19 cellular contexts compared by ENCODE assay signal in genomic region chr7:86748843-86749720, GRCh38.
DNase-seq lines count a peak whose midpoint lies in the region; ATAC-seq and TF ChIP-seq lines count a peak whose summit lies in the region.
"Had no signal": no experiment of that assay in that cellular context is flagged by ENCODE, and none has a peak within 500 bp of the region (broad histone marks: within the 10 kb centered on the region; RNA-seq: fewer than 3 reads in every experiment).

No MANE protein-coding gene starts in this region.

- DNase-seq in Right ventricle myocardium superior (no peak), cardiac septum (ENCODE audit: low spot score) (no peak), sciatic nerve (ENCODE audit: low spot score) (no peak), hepatic stellate cell (ENCODE audit: low spot score) (no peak), natural killer cell (no peak)
- no peak for DNase-seq in activated T-helper 1 cell treated with anti-CD3 and anti-CD28 coated beads, Interleukin-12 subunit alpha, Interleukin-12 subunit beta, Interleukin-2, Interleukin-4 antibody, amounts not matched to agents 30 ng/mL and 10 ng/mL and 1 ng/mL, durations not matched to agents 14 hours and 24 hours and 36 hours (ENCODE audit: low spot score)
- DNase-seq: 8988T; activated CD4-positive, alpha-beta memory T cell treated with anti-CD3 and anti-CD28 coated beads for 36 hours; activated naive CD8-positive, alpha-beta T cell treated with anti-CD3 and anti-CD28 coated beads for 36 hours; activated T-cell treated with anti-CD3 and anti-CD28 coated beads, Interleukin-2, amount 50 U/mL, for 48 hours; DMS53; esophagus squamous epithelium; hippocampal formation; NCI-H1092; Peyer's patch; stimulated activated naive CD8-positive, alpha-beta T cell treated with anti-CD3 and anti-CD28 coated beads, Interleukin-15, amount 100 ng/mL, for 72 hours; SW 1271 had no signal

- intact Hi-C loops in Right ventricle myocardium superior (cut with DNase I): no loop called here
- intact Hi-C loops in cardiac septum (cut with DNase I): no loop called here
- intact Hi-C loops in sciatic nerve (cut with DNase I): no loop called here
- intact Hi-C loops in natural killer cell (cut with micrococcal nuclease): no loop called here
- intact Hi-C loops in activated T-helper 1 cell treated with anti-CD3 and anti-CD28 coated beads, Interleukin-12 subunit alpha, Interleukin-12 subunit beta, Interleukin-2, Interleukin-4 antibody, amounts not matched to agents 30 ng/mL and 10 ng/mL and 1 ng/mL, durations not matched to agents 14 hours and 24 hours and 36 hours (cut with micrococcal nuclease): no loop called here

- no peaks in the 10 kb centered on the region for H3K4me1 Mint-ChIP-seq in natural killer cell
- no peaks in the 10 kb centered on the region for H3K4me1 Mint-ChIP-seq in activated T-helper 1 cell treated with anti-CD3 and anti-CD28 coated beads, Interleukin-12 subunit alpha, Interleukin-12 subunit beta, Interleukin-2, Interleukin-4 antibody, amounts not matched to agents 30 ng/mL and 10 ng/mL and 1 ng/mL, durations not matched to agents 14 hours and 24 hours and 36 hours (ENCODE audit: low read depth)
- H3K4me1 Mint-ChIP-seq: activated naive CD8-positive, alpha-beta T cell treated with anti-CD3 and anti-CD28 coated beads for 36 hours; stimulated activated naive CD8-positive, alpha-beta T cell treated with anti-CD3 and anti-CD28 coated beads, Interleukin-15, amount 100 ng/mL, for 72 hours had no signal

- no peak for TF ChIP-seq CTCF in natural killer cell (IDR thresholded peaks at IDR 0.05)

- H3K27me3 Mint-ChIP-seq in natural killer cell (ENCODE audit: low read depth in 2 of 2): no peaks in the 10 kb centered on the region
- no peaks in the 10 kb centered on the region for H3K27me3 Mint-ChIP-seq in activated T-helper 1 cell treated with anti-CD3 and anti-CD28 coated beads, Interleukin-12 subunit alpha, Interleukin-12 subunit beta, Interleukin-2, Interleukin-4 antibody, amounts not matched to agents 30 ng/mL and 10 ng/mL and 1 ng/mL, durations not matched to agents 14 hours and 24 hours and 36 hours (ENCODE audit: insufficient read depth)
- H3K27me3 Mint-ChIP-seq: activated CD4-positive, alpha-beta memory T cell treated with anti-CD3 and anti-CD28 coated beads for 36 hours; activated naive CD8-positive, alpha-beta T cell treated with anti-CD3 and anti-CD28 coated beads for 36 hours; stimulated activated naive CD8-positive, alpha-beta T cell treated with anti-CD3 and anti-CD28 coated beads, Interleukin-15, amount 100 ng/mL, for 72 hours had no signal

- peak; percentile 45 for ATAC-seq in Right ventricle myocardium superior (ENCODE audit: poor library complexity)
- peak; percentile 77 for ATAC-seq in HG02571 (IDR thresholded peaks at IDR 0.05; ENCODE audit: unreplicated experiment)
- ATAC-seq in HG03442 (IDR thresholded peaks at IDR 0.05; ENCODE audit: unreplicated experiment): peak; percentile 75
- peak; percentile 53 for ATAC-seq in sciatic nerve
- ATAC-seq in natural killer cell: no peak
- ATAC-seq: stimulated activated naive CD8-positive, alpha-beta T cell treated with anti-CD3 and anti-CD28 coated beads, Interleukin-15, amount 100 ng/mL, for 72 hours had no signal

- no peak overlapping the region for H3K27ac Mint-ChIP-seq in natural killer cell
- H3K27ac Mint-ChIP-seq in activated T-helper 1 cell treated with anti-CD3 and anti-CD28 coated beads, Interleukin-12 subunit alpha, Interleukin-12 subunit beta, Interleukin-2, Interleukin-4 antibody, amounts not matched to agents 30 ng/mL and 10 ng/mL and 1 ng/mL, durations not matched to agents 14 hours and 24 hours and 36 hours: no peak overlapping the region
- H3K27ac Mint-ChIP-seq: activated CD4-positive, alpha-beta memory T cell treated with anti-CD3 and anti-CD28 coated beads for 36 hours; activated naive CD8-positive, alpha-beta T cell treated with anti-CD3 and anti-CD28 coated beads for 36 hours; stimulated activated naive CD8-positive, alpha-beta T cell treated with anti-CD3 and anti-CD28 coated beads, Interleukin-15, amount 100 ng/mL, for 72 hours had no signal

- peaks cover 3 to 9% of the 10 kb centered on the region in 2 donors for H3K9me3 Mint-ChIP-seq in natural killer cell
- no peaks in the 10 kb centered on the region for H3K9me3 Mint-ChIP-seq in activated T-helper 1 cell treated with anti-CD3 and anti-CD28 coated beads, Interleukin-12 subunit alpha, Interleukin-12 subunit beta, Interleukin-2, Interleukin-4 antibody, amounts not matched to agents 30 ng/mL and 10 ng/mL and 1 ng/mL, durations not matched to agents 14 hours and 24 hours and 36 hours
- H3K9me3 Mint-ChIP-seq: activated CD4-positive, alpha-beta memory T cell treated with anti-CD3 and anti-CD28 coated beads for 36 hours; activated naive CD8-positive, alpha-beta T cell treated with anti-CD3 and anti-CD28 coated beads for 36 hours; stimulated activated naive CD8-positive, alpha-beta T cell treated with anti-CD3 and anti-CD28 coated beads, Interleukin-15, amount 100 ng/mL, for 72 hours had no signal

- no peaks in the 10 kb centered on the region for H3K36me3 Mint-ChIP-seq in natural killer cell
- H3K36me3 Mint-ChIP-seq in activated T-helper 1 cell treated with anti-CD3 and anti-CD28 coated beads, Interleukin-12 subunit alpha, Interleukin-12 subunit beta, Interleukin-2, Interleukin-4 antibody, amounts not matched to agents 30 ng/mL and 10 ng/mL and 1 ng/mL, durations not matched to agents 14 hours and 24 hours and 36 hours (ENCODE audit: low read depth): no peaks in the 10 kb centered on the region
- H3K36me3 Mint-ChIP-seq: activated CD4-positive, alpha-beta memory T cell treated with anti-CD3 and anti-CD28 coated beads for 36 hours; activated naive CD8-positive, alpha-beta T cell treated with anti-CD3 and anti-CD28 coated beads for 36 hours had no signal

- no peak overlapping the region for H3K4me3 Mint-ChIP-seq in natural killer cell
- H3K4me3 Mint-ChIP-seq in activated T-helper 1 cell treated with anti-CD3 and anti-CD28 coated beads, Interleukin-12 subunit alpha, Interleukin-12 subunit beta, Interleukin-2, Interleukin-4 antibody, amounts not matched to agents 30 ng/mL and 10 ng/mL and 1 ng/mL, durations not matched to agents 14 hours and 24 hours and 36 hours: no peak overlapping the region
- H3K4me3 Mint-ChIP-seq: activated CD4-positive, alpha-beta memory T cell treated with anti-CD3 and anti-CD28 coated beads for 36 hours; activated naive CD8-positive, alpha-beta T cell treated with anti-CD3 and anti-CD28 coated beads for 36 hours; stimulated activated naive CD8-positive, alpha-beta T cell treated with anti-CD3 and anti-CD28 coated beads, Interleukin-15, amount 100 ng/mL, for 72 hours had no signal

Comparison
In these comparisons a context has a peak if more than half of its experiments do, and no peak if none do; other contexts are left out.
1. ATAC-seq: peak in Right ventricle myocardium superior (single experiment), HG02571 (single experiment), HG03442 (single experiment) and sciatic nerve (single experiment); none in natural killer cell (0 of 3).